ENCODE assay signal across 10 cellular contexts in genomic region chr10:513393-513792, GRCh38.
DNase-seq lines count a peak whose midpoint lies in the region; ATAC-seq and TF ChIP-seq lines count a peak whose summit lies in the region.
"Had no signal": no experiment of that assay in that cellular context is flagged by ENCODE, and none has a peak within 500 bp of the region (broad histone marks: within the 10 kb centered on the region; RNA-seq: fewer than 3 reads in every experiment).

No MANE protein-coding gene starts in this region.

- H3K27ac Mint-ChIP-seq in progenitor cell of endocrine pancreas = peak overlapping the region; percentile 90

- TF ChIP-seq CTCF in GM13977 (IDR thresholded peaks at IDR 0.05; ENCODE audit: extremely low read depth, insufficient read depth, missing control alignments) = no peak
- no peak for TF ChIP-seq CTCF in esophagus muscularis mucosa (IDR thresholded peaks at IDR 0.05)
- TF ChIP-seq CTCF in progenitor cell of endocrine pancreas (IDR thresholded peaks at IDR 0.05; ENCODE audit: unreplicated experiment) = no peak

- H3K4me1 Mint-ChIP-seq in progenitor cell of endocrine pancreas (ENCODE audit: low read depth) = peaks cover 62% of the 10 kb centered on the region

- H3K9me3 Mint-ChIP-seq in progenitor cell of endocrine pancreas (ENCODE audit: low read depth) = no peaks in the 10 kb centered on the region

- 84% methylated on average over 18 of the region's 18 CpGs for WGBS in esophagus muscularis mucosa

- ATAC-seq in HG03460 (IDR thresholded peaks at IDR 0.05; ENCODE audit: unreplicated experiment) (peak; percentile 40), GM21825 (IDR thresholded peaks at IDR 0.05; ENCODE audit: unreplicated experiment) (no peak), GM21528 (IDR thresholded peaks at IDR 0.05; ENCODE audit: low FRiP score, unreplicated experiment) (no peak)
- ATAC-seq: right cardiac atrium had no signal

- intact Hi-C loops in esophagus muscularis mucosa (cut with DNase I) = loop anchor here (5.0 kb wide), 2 partner anchors 61 to 279 kb away; no protein-coding TSS in a partner anchor

- peak; percentile 49 for DNase-seq in GM13977 (ENCODE audit: low spot score)
- no peak for DNase-seq in esophagus muscularis mucosa (ENCODE audit: extremely low spot score)
- DNase-seq in progenitor cell of endocrine pancreas (ENCODE audit: low spot score, unreplicated experiment) = no peak
- no peak for DNase-seq in NCI-H524 (lab: John Stamatoyannopoulos, UW)
- DNase-seq in NCI-H146 treated with DMSO at 0.1 percent for 48 hours (lab: John Stamatoyannopoulos, UW; ENCODE audit: unreplicated experiment) = no peak
- DNase-seq: right cardiac atrium had no signal

- no peak overlapping the region for H3K4me3 ChIP-seq in esophagus muscularis mucosa

- no peaks in the 10 kb centered on the region for H3K36me3 Mint-ChIP-seq in progenitor cell of endocrine pancreas (ENCODE audit: insufficient read depth)

- peak overlapping the region in 3 of 4 donors; percentile 24 to 85 (median 49) for H3K27ac ChIP-seq in esophagus muscularis mucosa (replicated peaks in 1 of 4)

- peaks cover 35 to 90% (median 74%) of the 10 kb centered on the region in 4 donors for H3K4me1 ChIP-seq in esophagus muscularis mucosa

- no peaks in the 10 kb centered on the region for H3K9me3 ChIP-seq in esophagus muscularis mucosa
- H3K9me3 ChIP-seq: Caco-2 had no signal

- peak overlapping the region; percentile 36 for H3K4me3 Mint-ChIP-seq in progenitor cell of endocrine pancreas (ENCODE audit: low read depth)

- no peaks in the 10 kb centered on the region for H3K27me3 Mint-ChIP-seq in progenitor cell of endocrine pancreas

- H3K27me3 ChIP-seq in esophagus muscularis mucosa = no peaks in the 10 kb centered on the region

- in situ Hi-C loops in GM13977 (cut with MboI; ENCODE audit: low pct_unique_long_range_greater_than_20kb, low sequenced_read_pairs, unreplicated experiment) = loop anchor here (25.0 kb wide), 1 partner anchor 299 kb away; no protein-coding TSS in a partner anchor

- TF ChIP-seq POLR2A in esophagus muscularis mucosa (IDR thresholded peaks at IDR 0.05; ENCODE audit: low read depth) = no peak

- no peak for TF ChIP-seq EP300 in esophagus muscularis mucosa (IDR thresholded peaks at IDR 0.05)

- no peaks in the 10 kb centered on the region for H3K36me3 ChIP-seq in esophagus muscularis mucosa
